ENCODE assay signal across 1 cellular context in the genomic region with DNA sequence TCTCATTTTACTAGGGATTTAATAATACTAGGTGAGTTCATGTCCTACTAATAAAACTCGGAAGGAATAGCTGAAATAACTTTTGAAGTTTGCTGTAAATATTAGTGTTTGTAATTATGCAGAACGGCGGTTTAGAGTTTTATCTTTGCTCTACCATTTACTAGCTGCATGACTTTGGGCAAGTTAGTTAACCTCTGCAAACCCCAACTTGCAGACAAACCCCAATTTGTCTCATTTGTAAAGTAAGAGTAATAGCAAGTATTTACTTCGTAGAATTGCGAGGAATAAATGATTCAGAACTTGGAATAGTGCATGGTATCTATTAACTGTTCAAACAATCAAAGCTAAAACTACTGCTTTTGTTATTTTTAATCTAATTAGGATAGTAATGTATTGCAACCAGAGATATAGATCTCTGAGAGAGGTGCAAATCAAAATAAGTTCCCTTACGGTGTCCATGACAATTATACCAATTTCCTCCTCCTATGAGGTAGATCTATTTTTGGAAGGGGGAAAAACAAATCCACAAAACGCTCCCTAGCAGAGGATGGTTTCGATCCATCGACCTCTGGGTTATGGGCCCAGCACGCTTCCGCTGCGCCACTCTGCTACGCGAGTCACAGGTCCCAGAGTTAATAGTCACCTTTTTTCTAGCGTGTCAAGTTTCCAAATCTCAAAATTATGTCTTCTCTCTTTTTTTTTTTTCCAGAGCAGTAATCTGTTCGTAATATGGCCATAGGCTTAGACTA.
A peak's percentile ranks its signal among the peaks of the same experiment; 100 is the strongest.
TF ChIP-seq lines count a peak whose summit lies in the region.

No MANE protein-coding gene starts in this region.

TF ChIP-seq in HepG2, 621 proteins besides CTCF, POLR2A, EP300 and RAD21 (continued from another document and continues in another):
- TF ChIP-seq, protein P1, sequence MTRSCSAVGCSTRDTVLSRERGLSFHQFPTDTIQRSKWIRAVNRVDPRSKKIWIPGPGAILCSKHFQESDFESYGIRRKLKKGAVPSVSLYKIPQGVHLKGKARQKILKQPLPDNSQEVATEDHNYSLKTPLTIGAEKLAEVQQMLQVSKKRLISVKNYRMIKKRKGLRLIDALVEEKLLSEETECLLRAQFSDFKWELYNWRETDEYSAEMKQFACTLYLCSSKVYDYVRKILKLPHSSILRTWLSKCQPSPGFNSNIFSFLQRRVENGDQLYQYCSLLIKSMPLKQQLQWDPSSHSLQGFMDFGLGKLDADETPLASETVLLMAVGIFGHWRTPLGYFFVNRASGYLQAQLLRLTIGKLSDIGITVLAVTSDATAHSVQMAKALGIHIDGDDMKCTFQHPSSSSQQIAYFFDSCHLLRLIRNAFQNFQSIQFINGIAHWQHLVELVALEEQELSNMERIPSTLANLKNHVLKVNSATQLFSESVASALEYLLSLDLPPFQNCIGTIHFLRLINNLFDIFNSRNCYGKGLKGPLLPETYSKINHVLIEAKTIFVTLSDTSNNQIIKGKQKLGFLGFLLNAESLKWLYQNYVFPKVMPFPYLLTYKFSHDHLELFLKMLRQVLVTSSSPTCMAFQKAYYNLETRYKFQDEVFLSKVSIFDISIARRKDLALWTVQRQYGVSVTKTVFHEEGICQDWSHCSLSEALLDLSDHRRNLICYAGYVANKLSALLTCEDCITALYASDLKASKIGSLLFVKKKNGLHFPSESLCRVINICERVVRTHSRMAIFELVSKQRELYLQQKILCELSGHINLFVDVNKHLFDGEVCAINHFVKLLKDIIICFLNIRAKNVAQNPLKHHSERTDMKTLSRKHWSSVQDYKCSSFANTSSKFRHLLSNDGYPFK (CRISPR knock-in tag; IDR thresholded peaks at IDR 0.05; ENCODE audit: borderline replicate concordance) = no peak
- TF ChIP-seq KAT8 (CRISPR knock-in tag; IDR thresholded peaks at IDR 0.05) (peak; percentile 89), ZNF296 (CRISPR knock-in tag; conservative IDR thresholded peaks at IDR 0.05) (no peak), TCF7 (IDR thresholded peaks at IDR 0.05; ENCODE audit: low read depth) (no peak), ZBTB20 (CRISPR knock-in tag; IDR thresholded peaks at IDR 0.05; ENCODE audit: borderline replicate concordance, low read depth) (0 out of 2 replicates have a peak, but pooled peaks have one; percentile 61), PREB (CRISPR knock-in tag; IDR thresholded peaks at IDR 0.05) (no peak), NFE2L2 (IDR thresholded peaks at IDR 0.05; ENCODE audit: low read length) (no peak), FOXM1 (CRISPR knock-in tag; IDR thresholded peaks at IDR 0.05) (no peak), ASH2L (IDR thresholded peaks at IDR 0.05; ENCODE audit: insufficient read length, low read depth, low read length) (peak; percentile 40), SETDB1 (CRISPR knock-in tag; IDR thresholded peaks at IDR 0.05; ENCODE audit: borderline replicate concordance) (no peak), MTF1 (CRISPR knock-in tag; IDR thresholded peaks at IDR 0.05) (no peak), FOSL1 (CRISPR knock-in tag; IDR thresholded peaks at IDR 0.05; ENCODE audit: borderline replicate concordance) (no peak), SUZ12 (IDR thresholded peaks at IDR 0.05; ENCODE audit: low read depth, low read length) (no peak), KDM4B (CRISPR knock-in tag; IDR thresholded peaks at IDR 0.05) (no peak), YY1 (IDR thresholded peaks at IDR 0.05; ENCODE audit: insufficient read depth, insufficient replicate concordance, low read depth, low read length) (peak; percentile 52), ZNF460 (CRISPR knock-in tag; IDR thresholded peaks at IDR 0.05; ENCODE audit: borderline replicate concordance) (no peak; the same call in 1 of the 2 replicates), JUNB (CRISPR knock-in tag; IDR thresholded peaks at IDR 0.05; ENCODE audit: borderline replicate concordance) (no peak), TBX3 (IDR thresholded peaks at IDR 0.05; ENCODE audit: borderline replicate concordance) (no peak), POLR2AphosphoS2 (IDR thresholded peaks at IDR 0.05; ENCODE audit: low read depth, low read length) (no peak), AGO2 (optimal IDR thresholded peaks at IDR 0.05; ENCODE audit: low read depth, low read length) (no peak), PLSCR1 (CRISPR knock-in tag; IDR thresholded peaks at IDR 0.05; ENCODE audit: borderline replicate concordance) (no peak), PHF20 (CRISPR knock-in tag; IDR thresholded peaks at IDR 0.05) (no peak), KAT7 (CRISPR knock-in tag; IDR thresholded peaks at IDR 0.05; ENCODE audit: borderline replicate concordance) (0 out of 2 replicates have a peak, but pooled peaks have one; percentile 28), PTBP1 (IDR thresholded peaks at IDR 0.05; ENCODE audit: low read depth, low read length, poor library complexity, severe bottlenecking) (no peak), FOSL2 (CRISPR knock-in tag; IDR thresholded peaks at IDR 0.05) (peak; percentile 74), ZNF20 (CRISPR knock-in tag; IDR thresholded peaks at IDR 0.05) (no peak), ZNF44 (CRISPR knock-in tag; IDR thresholded peaks at IDR 0.05) (no peak), SPEN (CRISPR knock-in tag; IDR thresholded peaks at IDR 0.05; ENCODE audit: low read depth) (no peak), GTF2F1 (IDR thresholded peaks at IDR 0.05; ENCODE audit: low read length) (no peak; the same call in 1 of the 2 replicates), STAT5B (CRISPR knock-in tag; IDR thresholded peaks at IDR 0.05) (no peak), ZNF513 (CRISPR knock-in tag; conservative IDR thresholded peaks at IDR 0.05) (no peak), STAT6 (CRISPR knock-in tag; IDR thresholded peaks at IDR 0.05; ENCODE audit: borderline replicate concordance) (no peak), ZNF496 (CRISPR knock-in tag; IDR thresholded peaks at IDR 0.05; ENCODE audit: insufficient replicate concordance) (no peak), ZNF263 (CRISPR knock-in tag; IDR thresholded peaks at IDR 0.05) (no peak; the same call in 1 of the 2 replicates)
- TF ChIP-seq, protein P2, sequence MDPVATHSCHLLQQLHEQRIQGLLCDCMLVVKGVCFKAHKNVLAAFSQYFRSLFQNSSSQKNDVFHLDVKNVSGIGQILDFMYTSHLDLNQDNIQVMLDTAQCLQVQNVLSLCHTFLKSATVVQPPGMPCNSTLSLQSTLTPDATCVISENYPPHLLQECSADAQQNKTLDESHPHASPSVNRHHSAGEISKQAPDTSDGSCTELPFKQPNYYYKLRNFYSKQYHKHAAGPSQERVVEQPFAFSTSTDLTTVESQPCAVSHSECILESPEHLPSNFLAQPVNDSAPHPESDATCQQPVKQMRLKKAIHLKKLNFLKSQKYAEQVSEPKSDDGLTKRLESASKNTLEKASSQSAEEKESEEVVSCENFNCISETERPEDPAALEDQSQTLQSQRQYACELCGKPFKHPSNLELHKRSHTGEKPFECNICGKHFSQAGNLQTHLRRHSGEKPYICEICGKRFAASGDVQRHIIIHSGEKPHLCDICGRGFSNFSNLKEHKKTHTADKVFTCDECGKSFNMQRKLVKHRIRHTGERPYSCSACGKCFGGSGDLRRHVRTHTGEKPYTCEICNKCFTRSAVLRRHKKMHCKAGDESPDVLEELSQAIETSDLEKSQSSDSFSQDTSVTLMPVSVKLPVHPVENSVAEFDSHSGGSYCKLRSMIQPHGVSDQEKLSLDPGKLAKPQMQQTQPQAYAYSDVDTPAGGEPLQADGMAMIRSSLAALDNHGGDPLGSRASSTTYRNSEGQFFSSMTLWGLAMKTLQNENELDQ (CRISPR knock-in tag; IDR thresholded peaks at IDR 0.05; ENCODE audit: borderline replicate concordance) = no peak; the same call in 1 of the 2 replicates
- TF ChIP-seq, protein P3, sequence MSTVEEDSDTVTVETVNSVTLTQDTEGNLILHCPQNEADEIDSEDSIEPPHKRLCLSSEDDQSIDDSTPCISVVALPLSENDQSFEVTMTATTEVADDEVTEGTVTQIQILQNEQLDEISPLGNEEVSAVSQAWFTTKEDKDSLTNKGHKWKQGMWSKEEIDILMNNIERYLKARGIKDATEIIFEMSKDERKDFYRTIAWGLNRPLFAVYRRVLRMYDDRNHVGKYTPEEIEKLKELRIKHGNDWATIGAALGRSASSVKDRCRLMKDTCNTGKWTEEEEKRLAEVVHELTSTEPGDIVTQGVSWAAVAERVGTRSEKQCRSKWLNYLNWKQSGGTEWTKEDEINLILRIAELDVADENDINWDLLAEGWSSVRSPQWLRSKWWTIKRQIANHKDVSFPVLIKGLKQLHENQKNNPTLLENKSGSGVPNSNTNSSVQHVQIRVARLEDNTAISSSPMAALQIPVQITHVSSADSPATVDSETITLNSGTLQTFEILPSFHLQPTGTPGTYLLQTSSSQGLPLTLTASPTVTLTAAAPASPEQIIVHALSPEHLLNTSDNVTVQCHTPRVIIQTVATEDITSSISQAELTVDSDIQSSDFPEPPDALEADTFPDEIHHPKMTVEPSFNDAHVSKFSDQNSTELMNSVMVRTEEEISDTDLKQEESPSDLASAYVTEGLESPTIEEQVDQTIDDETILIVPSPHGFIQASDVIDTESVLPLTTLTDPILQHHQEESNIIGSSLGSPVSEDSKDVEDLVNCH (CRISPR knock-in tag; IDR thresholded peaks at IDR 0.05) = no peak
- TF ChIP-seq, protein P4, sequence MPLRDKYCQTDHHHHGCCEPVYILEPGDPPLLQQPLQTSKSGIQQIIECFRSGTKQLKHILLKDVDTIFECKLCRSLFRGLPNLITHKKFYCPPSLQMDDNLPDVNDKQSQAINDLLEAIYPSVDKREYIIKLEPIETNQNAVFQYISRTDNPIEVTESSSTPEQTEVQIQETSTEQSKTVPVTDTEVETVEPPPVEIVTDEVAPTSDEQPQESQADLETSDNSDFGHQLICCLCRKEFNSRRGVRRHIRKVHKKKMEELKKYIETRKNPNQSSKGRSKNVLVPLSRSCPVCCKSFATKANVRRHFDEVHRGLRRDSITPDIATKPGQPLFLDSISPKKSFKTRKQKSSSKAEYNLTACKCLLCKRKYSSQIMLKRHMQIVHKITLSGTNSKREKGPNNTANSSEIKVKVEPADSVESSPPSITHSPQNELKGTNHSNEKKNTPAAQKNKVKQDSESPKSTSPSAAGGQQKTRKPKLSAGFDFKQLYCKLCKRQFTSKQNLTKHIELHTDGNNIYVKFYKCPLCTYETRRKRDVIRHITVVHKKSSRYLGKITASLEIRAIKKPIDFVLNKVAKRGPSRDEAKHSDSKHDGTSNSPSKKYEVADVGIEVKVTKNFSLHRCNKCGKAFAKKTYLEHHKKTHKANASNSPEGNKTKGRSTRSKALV (CRISPR knock-in tag; IDR thresholded peaks at IDR 0.05) = no peak
- TF ChIP-seq, protein P5, sequence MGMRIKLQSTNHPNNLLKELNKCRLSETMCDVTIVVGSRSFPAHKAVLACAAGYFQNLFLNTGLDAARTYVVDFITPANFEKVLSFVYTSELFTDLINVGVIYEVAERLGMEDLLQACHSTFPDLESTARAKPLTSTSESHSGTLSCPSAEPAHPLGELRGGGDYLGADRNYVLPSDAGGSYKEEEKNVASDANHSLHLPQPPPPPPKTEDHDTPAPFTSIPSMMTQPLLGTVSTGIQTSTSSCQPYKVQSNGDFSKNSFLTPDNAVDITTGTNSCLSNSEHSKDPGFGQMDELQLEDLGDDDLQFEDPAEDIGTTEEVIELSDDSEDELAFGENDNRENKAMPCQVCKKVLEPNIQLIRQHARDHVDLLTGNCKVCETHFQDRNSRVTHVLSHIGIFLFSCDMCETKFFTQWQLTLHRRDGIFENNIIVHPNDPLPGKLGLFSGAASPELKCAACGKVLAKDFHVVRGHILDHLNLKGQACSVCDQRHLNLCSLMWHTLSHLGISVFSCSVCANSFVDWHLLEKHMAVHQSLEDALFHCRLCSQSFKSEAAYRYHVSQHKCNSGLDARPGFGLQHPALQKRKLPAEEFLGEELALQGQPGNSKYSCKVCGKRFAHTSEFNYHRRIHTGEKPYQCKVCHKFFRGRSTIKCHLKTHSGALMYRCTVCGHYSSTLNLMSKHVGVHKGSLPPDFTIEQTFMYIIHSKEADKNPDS (CRISPR knock-in tag; IDR thresholded peaks at IDR 0.05) = 0 out of 2 replicates have a peak, but pooled peaks have one; percentile 42
- TF ChIP-seq, protein P6, sequence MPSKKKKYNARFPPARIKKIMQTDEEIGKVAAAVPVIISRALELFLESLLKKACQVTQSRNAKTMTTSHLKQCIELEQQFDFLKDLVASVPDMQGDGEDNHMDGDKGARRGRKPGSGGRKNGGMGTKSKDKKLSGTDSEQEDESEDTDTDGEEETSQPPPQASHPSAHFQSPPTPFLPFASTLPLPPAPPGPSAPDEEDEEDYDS (CRISPR knock-in tag; IDR thresholded peaks at IDR 0.05) = peak; percentile 82
